15 cellular contexts compared by ENCODE assay signal in genomic region chr5:7540806-7541205, GRCh38.
DNase-seq lines count a peak whose midpoint lies in the region; ATAC-seq and TF ChIP-seq lines count a peak whose summit lies in the region.
"Had no signal": no experiment of that assay in that cellular context is flagged by ENCODE, and none has a peak within 500 bp of the region (broad histone marks: within the 10 kb centered on the region; RNA-seq: fewer than 3 reads in every experiment).

No MANE protein-coding gene starts in this region.

- H3K9ac ChIP-seq in HUES48 (ENCODE audit: low read depth, low read length) (no peak overlapping the region), neuronal stem cell (ENCODE audit: low read depth, low read length, poor library complexity) (no peak overlapping the region)

- no peak overlapping the region for H3K4ac ChIP-seq in neuronal stem cell (ENCODE audit: low read length)

- TF ChIP-seq CTCF in chondrocyte (IDR thresholded peaks at IDR 0.05) (no peak), upper lobe of left lung (IDR thresholded peaks at IDR 0.05) (no peak)

- no peaks in the 10 kb centered on the region for H3K9me3 Mint-ChIP-seq in chondrocyte (ENCODE audit: low read depth)
- H3K9me3 Mint-ChIP-seq in activated T-cell treated with anti-CD3 and anti-CD28 coated beads, Interleukin-2, amount 50 U/mL, for 24 hours, result no peaks in the 10 kb centered on the region

- peak overlapping the region; percentile 44 for H2AFZ ChIP-seq in neuronal stem cell (ENCODE audit: low read length)

- H3K14ac ChIP-seq in neuronal stem cell (ENCODE audit: low read length), result no peak overlapping the region

- no peak overlapping the region for H2BK12ac ChIP-seq in neuronal stem cell (ENCODE audit: low read length)

- H3K4me1 ChIP-seq in HUES48 (ENCODE audit: control insufficient read depth, insufficient read depth, low read length) (peaks cover 9% of the 10 kb centered on the region; the same call in 1 of the 2 replicates), neuronal stem cell (ENCODE audit: control insufficient read depth in 2 of 2, insufficient read depth in 1 of 2, low read depth in 1 of 2, low read length in 2 of 2) (peaks cover 0 to 7% of the 10 kb centered on the region in 2 donors), upper lobe of left lung (no peaks in the 10 kb centered on the region)

- H3K4me1 Mint-ChIP-seq in chondrocyte (ENCODE audit: low read depth), result peaks cover 4% of the 10 kb centered on the region
- H3K4me1 Mint-ChIP-seq in activated T-cell treated with anti-CD3 and anti-CD28 coated beads, Interleukin-2, amount 50 U/mL, for 24 hours (ENCODE audit: low read depth), result no peaks in the 10 kb centered on the region
- H3K4me1 Mint-ChIP-seq: CD14-positive monocyte had no signal

- H2BK15ac ChIP-seq in neuronal stem cell (ENCODE audit: low read length), result no peak overlapping the region

- H3K4me2 ChIP-seq in neuronal stem cell (ENCODE audit: insufficient read depth, low read length, poor library complexity, severe bottlenecking), result no peak overlapping the region

- no peak overlapping the region for H3K4me3 ChIP-seq in HUES48 (ENCODE audit: low read depth, low read length)
- H3K4me3 ChIP-seq in neuronal stem cell (ENCODE audit: low read length in 2 of 2), result no peak overlapping the region
- no peak overlapping the region for H3K4me3 ChIP-seq in upper lobe of left lung

- H3K9me3 ChIP-seq in HUES48 (ENCODE audit: control insufficient read depth, insufficient read depth, low read length), result no peaks in the 10 kb centered on the region
- no peaks in the 10 kb centered on the region for H3K9me3 ChIP-seq in neuronal stem cell (replicated peaks in 1 of 2; ENCODE audit: control insufficient read depth in 2 of 2, insufficient read depth in 1 of 2, low read depth in 1 of 2, low read length in 2 of 2)
- H3K9me3 ChIP-seq in upper lobe of left lung, result no peaks in the 10 kb centered on the region

- H3K4me3 Mint-ChIP-seq in chondrocyte (ENCODE audit: unreplicated experiment), result peak overlapping the region; percentile 28
- no peak overlapping the region for H3K4me3 Mint-ChIP-seq in activated T-cell treated with anti-CD3 and anti-CD28 coated beads, Interleukin-2, amount 50 U/mL, for 24 hours
- H3K4me3 Mint-ChIP-seq: CD14-positive monocyte had no signal

- H3K23ac ChIP-seq in neuronal stem cell (ENCODE audit: low read depth, low read length, poor library complexity), result no peak overlapping the region

- no peaks in the 10 kb centered on the region for H3K36me3 Mint-ChIP-seq in chondrocyte (ENCODE audit: low read depth)
- H3K36me3 Mint-ChIP-seq in activated T-cell treated with anti-CD3 and anti-CD28 coated beads, Interleukin-2, amount 50 U/mL, for 24 hours (ENCODE audit: low read depth), result no peaks in the 10 kb centered on the region
- H3K36me3 Mint-ChIP-seq: CD14-positive monocyte had no signal

- no peak overlapping the region for H2BK120ac ChIP-seq in neuronal stem cell (ENCODE audit: low read depth, low read length)

- H4K91ac ChIP-seq in neuronal stem cell (ENCODE audit: low read depth, low read length, poor library complexity), result no peak overlapping the region

- no peak overlapping the region for H4K8ac ChIP-seq in neuronal stem cell (ENCODE audit: low read depth, low read length)

- H3K27ac ChIP-seq in HUES48 (ENCODE audit: low read depth, low read length) (peak overlapping the region; percentile 7), neuronal stem cell (replicated peaks; ENCODE audit: low read length) (no peak overlapping the region), upper lobe of left lung (no peak overlapping the region)

- peaks cover 13% of the 10 kb centered on the region for H3K27me3 Mint-ChIP-seq in chondrocyte (ENCODE audit: low read depth)
- peaks cover 3% of the 10 kb centered on the region for H3K27me3 Mint-ChIP-seq in activated T-cell treated with anti-CD3 and anti-CD28 coated beads, Interleukin-2, amount 50 U/mL, for 24 hours

- DNase-seq in NCI-H510A (lab: John Stamatoyannopoulos, UW) (peak; percentile 84), chondrocyte (ENCODE audit: low spot score) (no peak), neuronal stem cell (ENCODE audit: low spot score) (no peak), NCI-H1930 (lab: John Stamatoyannopoulos, UW) (no peak), upper lobe of left lung (no peak)
- DNase-seq in activated T-cell treated with anti-CD3 and anti-CD28 coated beads, Interleukin-2, amount 50 U/mL, for 24 hours, result no peak
- DNase-seq: DMS79 treated with DMSO at 0.1 percent for 48 hours, GF-D8, H7, IMR-90, NCI-H2171, NCI-H446 treated with DMSO at 0.1 percent for 48 hours had no signal

- no peaks in the 10 kb centered on the region for H3K79me1 ChIP-seq in neuronal stem cell (ENCODE audit: low read depth, low read length)

- H3K36me3 ChIP-seq in HUES48 (ENCODE audit: control insufficient read depth, insufficient read depth, low read length) (no peaks in the 10 kb centered on the region), neuronal stem cell (replicated peaks in 1 of 2; ENCODE audit: control insufficient read depth in 2 of 2, insufficient read depth in 2 of 2, low read length in 2 of 2) (no peaks in the 10 kb centered on the region), upper lobe of left lung (no peaks in the 10 kb centered on the region)

- no CpG with 5 or more reads among the region's 9 CpGs for WGBS in neuronal stem cell (ENCODE audit: extremely low coverage in 2 of 2, insufficient read length in 2 of 2, insufficient replicate concordance in 1 of 2), 2 donors
- 46 to 58% methylated on average over 9 of the region's 9 CpGs for WGBS in upper lobe of left lung, 2 donors

- no peak overlapping the region for H2BK5ac ChIP-seq in neuronal stem cell (ENCODE audit: low read length)

- no peak overlapping the region for H3K18ac ChIP-seq in neuronal stem cell (ENCODE audit: low read length)

- H3K27me3 ChIP-seq in HUES48 (ENCODE audit: control insufficient read depth, insufficient read depth, low read length) (no peaks in the 10 kb centered on the region), neuronal stem cell (ENCODE audit: control insufficient read depth in 3 of 3, insufficient read depth in 3 of 3, low read depth in 1 of 3, low read length in 3 of 3) (no peaks in the 10 kb centered on the region), upper lobe of left lung (no peaks in the 10 kb centered on the region)

- no peak overlapping the region for H2AK5ac ChIP-seq in neuronal stem cell (ENCODE audit: low read depth, low read length)

- no peak for TF ChIP-seq EP300 in upper lobe of left lung (IDR thresholded peaks at IDR 0.05)

- no peak for TF ChIP-seq POLR2A in upper lobe of left lung (IDR thresholded peaks at IDR 0.05)

- H3K27ac Mint-ChIP-seq in chondrocyte (ENCODE audit: unreplicated experiment), result no peak overlapping the region
- H3K27ac Mint-ChIP-seq in activated T-cell treated with anti-CD3 and anti-CD28 coated beads, Interleukin-2, amount 50 U/mL, for 24 hours, result no peak overlapping the region

- ATAC-seq in HG03025 (IDR thresholded peaks at IDR 0.05; ENCODE audit: low FRiP score, unreplicated experiment) (no peak), upper lobe of left lung (ENCODE audit: low FRiP score in 2 of 2) (no peak)
